8 cellular contexts compared by ENCODE assay signal in the genomic region with DNA sequence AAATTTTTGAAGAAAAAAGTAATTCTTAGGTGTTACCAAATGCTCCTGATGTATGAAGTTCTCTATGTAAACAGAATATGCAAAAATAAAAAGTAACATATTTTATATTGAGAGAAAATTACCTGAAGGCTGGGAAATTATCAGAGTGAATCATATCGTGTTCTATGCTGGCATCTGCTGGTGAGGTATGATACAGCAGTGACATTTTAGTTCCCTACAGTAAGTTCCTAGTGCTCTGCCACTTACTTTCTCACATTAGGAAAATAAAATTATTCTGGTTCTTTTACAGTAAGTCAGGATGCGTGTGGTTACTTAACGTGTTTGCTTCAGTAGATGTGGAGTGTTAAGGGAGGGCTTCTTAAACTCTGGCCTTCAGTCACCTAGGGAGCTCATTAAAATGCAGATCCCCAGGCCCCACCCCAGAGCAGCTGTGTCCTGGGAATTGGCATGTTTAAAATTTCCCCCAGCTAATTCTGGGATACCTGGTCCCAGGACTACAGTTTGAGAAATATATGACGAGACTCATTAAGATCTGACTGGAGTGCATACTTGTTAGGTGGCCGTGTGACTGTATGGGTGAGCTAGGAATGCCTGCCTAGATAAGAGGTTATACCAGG. TPM values are rescaled to one million over a fixed set of nuclear protein-coding genes. Genes with fewer than 3 reads are reported as not detected.
DNase-seq lines count a peak whose midpoint lies in the region; ATAC-seq and TF ChIP-seq lines count a peak whose summit lies in the region.

No MANE protein-coding gene starts in this region.

- no peak overlapping the region for H2AFZ ChIP-seq in Loucy (ENCODE audit: low read length)

- no peaks in the 10 kb centered on the region for H3K9me2 ChIP-seq in Loucy (replicated peaks; ENCODE audit: low read depth, low read length)

- no peaks in the 10 kb centered on the region for H3F3A ChIP-seq in Loucy (ENCODE audit: low read depth)

- H4K20me1 ChIP-seq in Loucy (ENCODE audit: insufficient read depth, low read length, poor library complexity, severe bottlenecking), result peaks cover 13% of the 10 kb centered on the region

- intact Hi-C loops in natural killer cell (cut with micrococcal nuclease), result loop anchor here (1.0 to 2.0 kb wide), 2 partner anchors 105 to 119 kb away; no protein-coding TSS in a partner anchor
- intact Hi-C loops in activated CD8-positive, alpha-beta T cell treated with anti-CD3 and anti-CD28 coated beads for 36 hours (cut with micrococcal nuclease), result loop anchor here (1.0 kb wide), 1 partner anchor 105 kb away; no protein-coding TSS in a partner anchor

- CTCF ChIA-PET in activated CD8-positive, alpha-beta T cell treated with anti-CD3 and anti-CD28 coated beads for 36 hours (lab: Charles Lee), result interaction anchor here (0.6 to 8.4 kb wide), 28 partner anchors 10 to 323 kb away, joined by 3 to 110 read pairs (median 4); partner anchors contain the start of genes DHX35, FAM83D and SLC32A1

- ATAC-seq in natural killer cell, result no peak
- ATAC-seq in natural killer cell treated with Interleukin-12 subunit alpha and Interleukin-12 subunit beta and Interleukin-15 and Interleukin-18, amount 100 ng/mL, for 72 hours, result no peak
- ATAC-seq in activated CD8-positive, alpha-beta T cell treated with anti-CD3 and anti-CD28 coated beads for 36 hours, result no peak
- no peak for ATAC-seq in HG02759 (IDR thresholded peaks at IDR 0.05; ENCODE audit: unreplicated experiment)
- no peak for ATAC-seq in HG03432 (IDR thresholded peaks at IDR 0.05; ENCODE audit: unreplicated experiment)

- H3K4me1 Mint-ChIP-seq in natural killer cell, result peaks cover 23 to 26% of the 10 kb centered on the region in 2 donors
- peaks cover 22 to 23% of the 10 kb centered on the region in 2 donors for H3K4me1 Mint-ChIP-seq in natural killer cell treated with Interleukin-12 subunit alpha and Interleukin-12 subunit beta and Interleukin-15 and Interleukin-18, amount 100 ng/mL, for 72 hours (ENCODE audit: low read depth in 2 of 2)
- H3K4me1 Mint-ChIP-seq in activated CD8-positive, alpha-beta T cell treated with anti-CD3 and anti-CD28 coated beads for 36 hours (ENCODE audit: low read depth), result peaks cover 22% of the 10 kb centered on the region

- H3K9me3 ChIP-seq in Loucy (ENCODE audit: insufficient read depth, low read depth, low read length), result no peaks in the 10 kb centered on the region

- H3K36me3 Mint-ChIP-seq in natural killer cell, result peaks cover 14% of the 10 kb centered on the region
- H3K36me3 Mint-ChIP-seq in natural killer cell treated with Interleukin-12 subunit alpha and Interleukin-12 subunit beta and Interleukin-15 and Interleukin-18, amount 100 ng/mL, for 72 hours, result peaks cover 12% of the 10 kb centered on the region
- H3K36me3 Mint-ChIP-seq in activated CD8-positive, alpha-beta T cell treated with anti-CD3 and anti-CD28 coated beads for 36 hours (ENCODE audit: low read depth), result peaks cover 17% of the 10 kb centered on the region

- peaks cover 16% of the 10 kb centered on the region for H3K36me3 ChIP-seq in Loucy (ENCODE audit: insufficient read depth, low read length)

- no peaks in the 10 kb centered on the region for H3K9me3 Mint-ChIP-seq in natural killer cell
- H3K9me3 Mint-ChIP-seq in natural killer cell treated with Interleukin-12 subunit alpha and Interleukin-12 subunit beta and Interleukin-15 and Interleukin-18, amount 100 ng/mL, for 72 hours, result no peaks in the 10 kb centered on the region
- no peaks in the 10 kb centered on the region for H3K9me3 Mint-ChIP-seq in activated CD8-positive, alpha-beta T cell treated with anti-CD3 and anti-CD28 coated beads for 36 hours

- H3K4me1 ChIP-seq in Loucy (ENCODE audit: insufficient read depth, low read length, poor library complexity, severe bottlenecking), result peaks cover 28% of the 10 kb centered on the region

- no peak overlapping the region for H3K4me3 ChIP-seq in Loucy (ENCODE audit: low read length, poor library complexity, severe bottlenecking)

- POLR2A ChIA-PET in activated CD8-positive, alpha-beta T cell treated with anti-CD3 and anti-CD28 coated beads for 36 hours (lab: Charles Lee), result no interaction called here

- DNase-seq in natural killer cell (no peak), iris pigment epithelial cell (ENCODE audit: low read depth) (peak; percentile 53), mucosa of gallbladder (ENCODE audit: low spot score) (no peak)
- DNase-seq in natural killer cell treated with Interleukin-12 subunit alpha and Interleukin-12 subunit beta and Interleukin-15 and Interleukin-18, amount 100 ng/mL, for 72 hours (ENCODE audit: low spot score), result no peak
- peak; percentile 57 for DNase-seq in activated CD8-positive, alpha-beta T cell treated with anti-CD3 and anti-CD28 coated beads for 36 hours

- H3K79me2 ChIP-seq in Loucy (ENCODE audit: insufficient read depth, low read length), result peaks cover 29% of the 10 kb centered on the region

- peak overlapping the region in 1 of 2 donors; percentile 97 for H3K27ac Mint-ChIP-seq in natural killer cell
- H3K27ac Mint-ChIP-seq in natural killer cell treated with Interleukin-12 subunit alpha and Interleukin-12 subunit beta and Interleukin-15 and Interleukin-18, amount 100 ng/mL, for 72 hours, result no peak overlapping the region
- no peak overlapping the region for H3K27ac Mint-ChIP-seq in activated CD8-positive, alpha-beta T cell treated with anti-CD3 and anti-CD28 coated beads for 36 hours

- no peak overlapping the region for H3K4me3 Mint-ChIP-seq in natural killer cell
- H3K4me3 Mint-ChIP-seq in natural killer cell treated with Interleukin-12 subunit alpha and Interleukin-12 subunit beta and Interleukin-15 and Interleukin-18, amount 100 ng/mL, for 72 hours, result no peak overlapping the region
- H3K4me3 Mint-ChIP-seq in activated CD8-positive, alpha-beta T cell treated with anti-CD3 and anti-CD28 coated beads for 36 hours, result no peak overlapping the region

- no peak overlapping the region for H3K9ac ChIP-seq in Loucy (ENCODE audit: low read depth, low read length, poor library complexity, severe bottlenecking)

- no peaks in the 10 kb centered on the region for H3K27me3 ChIP-seq in Loucy (ENCODE audit: insufficient read depth, low read length, poor library complexity, severe bottlenecking)

- H3K27me3 Mint-ChIP-seq in natural killer cell (ENCODE audit: low read depth in 2 of 2), result no peaks in the 10 kb centered on the region
- H3K27me3 Mint-ChIP-seq in natural killer cell treated with Interleukin-12 subunit alpha and Interleukin-12 subunit beta and Interleukin-15 and Interleukin-18, amount 100 ng/mL, for 72 hours, result no peaks in the 10 kb centered on the region
- H3K27me3 Mint-ChIP-seq in activated CD8-positive, alpha-beta T cell treated with anti-CD3 and anti-CD28 coated beads for 36 hours, result no peaks in the 10 kb centered on the region

- peak; percentile 62 for TF ChIP-seq CTCF in natural killer cell (IDR thresholded peaks at IDR 0.05)
- peak; percentile 83 for TF ChIP-seq CTCF in Loucy (conservative IDR thresholded peaks at IDR 0.05; ENCODE audit: low read length)
- TF ChIP-seq CTCF in activated CD8-positive, alpha-beta T cell treated with anti-CD3 and anti-CD28 coated beads for 36 hours (IDR thresholded peaks at IDR 0.05), result peak; percentile 76

- peak overlapping the region; percentile 26 for H3K4me2 ChIP-seq in Loucy (ENCODE audit: low read depth, low read length, poor library complexity, severe bottlenecking)

RNA-seq across cellular contexts. Expression of gene ACTR5, which starts 3.2 kb away (rescaled TPM):
- total RNA-seq in natural killer cell, result 10 to 100 TPM; 14.4 to 17.7 (median 17.6) TPM
- total RNA-seq in natural killer cell treated with Interleukin-12 subunit alpha and Interleukin-12 subunit beta and Interleukin-15 and Interleukin-18, amount 100 ng/mL, for 72 hours, result 10 to 100 TPM in 1 of 2 donors, 1 to 10 TPM in 1; 9.6 to 13.8 TPM
- total RNA-seq in activated CD8-positive, alpha-beta T cell treated with anti-CD3 and anti-CD28 coated beads for 36 hours, result 1 to 10 TPM; 7.1 to 7.4 TPM
- 6.7 TPM for total RNA-seq in mucosa of gallbladder

RNA-seq across cellular contexts. Expression of gene SLC32A1, which starts 27.2 kb away (rescaled TPM):
- total RNA-seq in natural killer cell (not detected), mucosa of gallbladder (not detected)
- not detected for total RNA-seq in natural killer cell treated with Interleukin-12 subunit alpha and Interleukin-12 subunit beta and Interleukin-15 and Interleukin-18, amount 100 ng/mL, for 72 hours
- total RNA-seq in activated CD8-positive, alpha-beta T cell treated with anti-CD3 and anti-CD28 coated beads for 36 hours, result not detected

RNA-seq across cellular contexts. Expression of gene PPP1R16B, which starts 54.0 kb away (rescaled TPM):
- total RNA-seq in natural killer cell (10 to 100 TPM; 52.0 to 62.3 (median 53.7) TPM), mucosa of gallbladder (4.1 TPM)
- total RNA-seq in natural killer cell treated with Interleukin-12 subunit alpha and Interleukin-12 subunit beta and Interleukin-15 and Interleukin-18, amount 100 ng/mL, for 72 hours, result 100 to 1,000 TPM in 1 of 2 donors, 10 to 100 TPM in 1; 74.6 to 119 TPM
- total RNA-seq in activated CD8-positive, alpha-beta T cell treated with anti-CD3 and anti-CD28 coated beads for 36 hours, result 10 to 100 TPM; 74.9 to 81.4 TPM

Comparison
In these comparisons a context has a peak if more than half of its experiments do, and no peak if none do; other contexts are left out.
1. DNase-seq: peak in activated CD8-positive, alpha-beta T cell treated with anti-CD3 and anti-CD28 coated beads for 36 hours (single experiment) and iris pigment epithelial cell (single experiment); none in natural killer cell (single experiment), natural killer cell treated with Interleukin-12 subunit alpha and Interleukin-12 subunit beta and Interleukin-15 and Interleukin-18, amount 100 ng/mL, for 72 hours (single experiment) and mucosa of gallbladder (single experiment).
2. RNA of gene PPP1R16B, which starts 54.0 kb away (total RNA-seq): 74.6 to 119 TPM in natural killer cell treated with Interleukin-12 subunit alpha and Interleukin-12 subunit beta and Interleukin-15 and Interleukin-18, amount 100 ng/mL, for 72 hours, 74.9 to 81.4 TPM in activated CD8-positive, alpha-beta T cell treated with anti-CD3 and anti-CD28 coated beads for 36 hours and 52.0 to 62.3 TPM in natural killer cell; 4.1 TPM in mucosa of gallbladder (single experiment); every median in the first group is over 10 times any median in the second.
3. Peak in every context shown above with its lines, with median percentiles within 50 percentile points of each other: CTCF ChIP-seq.